22 cellular contexts compared by ENCODE assay signal in the genomic region with DNA sequence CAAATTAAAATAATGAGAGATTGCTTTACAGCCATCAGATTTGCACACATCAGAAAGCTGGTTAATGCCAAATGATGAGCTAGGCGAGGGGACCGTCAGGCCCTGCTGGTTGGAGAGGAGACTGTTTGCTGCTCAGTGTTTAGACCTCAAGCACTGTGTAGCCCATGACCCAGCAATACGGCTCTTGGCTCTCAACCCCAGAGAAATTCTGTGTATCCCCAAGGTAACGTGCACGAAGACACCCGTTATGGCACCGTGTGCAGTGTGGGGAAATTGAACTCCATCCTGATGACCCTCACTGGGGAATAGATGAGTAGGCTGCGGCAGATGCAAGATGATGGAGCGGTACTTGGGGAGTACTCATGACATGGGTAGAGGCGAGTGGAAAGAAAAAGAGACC.
"Had no signal": no experiment of that assay in that cellular context is flagged by ENCODE, and none has a peak within 500 bp of the region (broad histone marks: within the 10 kb centered on the region; RNA-seq: fewer than 3 reads in every experiment).

No MANE protein-coding gene starts in this region.

- H3K9ac ChIP-seq: KMS-11 had no signal

- H2AFZ ChIP-seq: PC-9 had no signal

- ATAC-seq: Right ventricle myocardium inferior, SK-N-SH treated with all-trans-retinoic acid at 6 μM for 48 hours had no signal

- H3K4me3 ChIP-seq: PC-9, Peyer's patch, SJCRH30 had no signal

- H3K36me3 ChIP-seq: SJCRH30 had no signal

- DNase-seq: IMR-90, Kasumi-1, MM.1S, NCI-H1092 treated with DMSO at 0.1 percent for 48 hours, NCI-H1436, NCI-H187, NCI-H2029, NCI-H2081 treated with DMSO at 0.1 percent for 48 hours, NCI-H2171, NCI-H226, NCI-H446, NCI-H510A, NCI-H524 treated with DMSO at 0.1 percent for 48 hours, NCI-H69, NCI-H774, SHP77 treated with DMSO at 0.1 percent for 48 hours, SJCRH30 had no signal

- H3K27me3 ChIP-seq: Peyer's patch, SJCRH30 had no signal

- H3K9me3 ChIP-seq: Peyer's patch, SJCRH30 had no signal

- H3K4me1 ChIP-seq: Peyer's patch, SJCRH30 had no signal

- H3K4me2 ChIP-seq: KMS-11, PC-9 had no signal

- H3K27ac ChIP-seq: KMS-11, PC-9, Peyer's patch, SJCRH30 had no signal
